16 cellular contexts compared by ENCODE assay signal in the genomic region with DNA sequence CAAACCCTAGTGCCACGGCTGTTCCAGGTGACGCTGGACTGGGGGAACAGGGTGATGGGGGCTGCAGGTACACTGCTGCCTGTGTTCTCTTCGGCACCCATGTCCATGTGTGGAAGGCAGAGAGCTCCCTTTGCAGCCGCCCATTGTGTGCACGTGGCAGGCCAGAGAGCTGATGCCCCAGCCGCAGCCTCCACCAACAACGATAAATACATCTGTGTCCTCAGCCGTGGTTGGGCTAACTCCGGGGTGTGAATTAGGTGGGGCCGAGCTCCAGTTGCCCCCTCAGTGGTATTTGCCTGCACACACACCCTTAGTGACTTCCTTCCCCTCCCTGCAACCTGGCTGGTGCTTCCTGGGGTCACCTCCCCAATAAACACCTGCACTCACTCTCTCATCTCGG.
DNase-seq lines count a peak whose midpoint lies in the region; ATAC-seq, FAIRE-seq and TF ChIP-seq lines count a peak whose summit lies in the region.
"Had no signal": no experiment of that assay in that cellular context is flagged by ENCODE, and none has a peak within 500 bp of the region (broad histone marks: within the 10 kb centered on the region; RNA-seq: fewer than 3 reads in every experiment).

No MANE protein-coding gene starts in this region.

- no peak for TF ChIP-seq POLR2A in HepG2 (IDR thresholded peaks at IDR 0.05; ENCODE audit: insufficient read depth in 1 of 2, low read depth in 2 of 2, low read length in 2 of 2)

- no peaks in the 10 kb centered on the region for H3K27me3 ChIP-seq in BLaER1
- no peaks in the 10 kb centered on the region for H3K27me3 ChIP-seq in neural progenitor cell
- H3K27me3 ChIP-seq in HepG2 (ENCODE audit: control insufficient read depth in 1 of 2, insufficient read depth in 2 of 2, low read length in 2 of 2): peaks cover 0 to 11% of the 10 kb centered on the region in 2 experiments; a peak in 2 of 5 replicates

- H3K4me3 ChIP-seq in BLaER1: no peak overlapping the region
- H3K4me3 ChIP-seq in neural progenitor cell: no peak overlapping the region
- no peak overlapping the region for H3K4me3 ChIP-seq in HepG2 (replicated peaks in 1 of 3; ENCODE audit: insufficient read depth in 1 of 3, low read depth in 2 of 3, low read length in 3 of 3)
- H3K4me3 ChIP-seq: GM12878 had no signal

- CTCF ChIA-PET in HepG2 (lab: Yijun Ruan, JAX; ENCODE audit: low intra/inter-chr PET ratio, low total read pairs): no interaction called here

- ATAC-seq in activated T-helper 17 cell treated with anti-CD3 and anti-CD28 coated beads, Interleukin-2, amount 50 U/mL, for 72 hours (replicated peaks): no peak
- no peak for ATAC-seq in HepG2
- ATAC-seq: GM12878 had no signal

- peak overlapping the region; percentile 21; the same call in 1 of the 2 replicates for H3K4me2 ChIP-seq in BLaER1
- H3K4me2 ChIP-seq in neural progenitor cell: no peak overlapping the region
- H3K4me2 ChIP-seq in HepG2 (ENCODE audit: low read depth, low read length): no peak overlapping the region

- H3K4me1 Mint-ChIP-seq in brain: peaks cover 45% of the 10 kb centered on the region
- H3K4me1 Mint-ChIP-seq in neural progenitor cell: peaks cover 18% of the 10 kb centered on the region
- H3K4me1 Mint-ChIP-seq in activated T-helper 17 cell treated with anti-CD3 and anti-CD28 coated beads, Interleukin-2, amount 50 U/mL, for 72 hours: no peaks in the 10 kb centered on the region
- H3K4me1 Mint-ChIP-seq: CD4-positive, CD25-positive, alpha-beta regulatory T cell; IgD-negative memory B cell had no signal

- in situ Hi-C loops in GM13976 (cut with MboI; ENCODE audit: low sequenced_read_pairs, unreplicated experiment) (no loop called here), HepG2 (cut with HindIII; ENCODE audit: extremely low pct_ligation_motif_present, low pct_unique_long_range_greater_than_20kb) (no loop called here)

- intact Hi-C loops in HepG2 (cut with micrococcal nuclease; ENCODE audit: unreplicated experiment): no loop called here

- TF ChIP-seq RAD21 in HepG2 (CRISPR knock-in tag; IDR thresholded peaks at IDR 0.05): no peak

- H3K9ac ChIP-seq in BLaER1: no peak overlapping the region
- H3K9ac ChIP-seq in neural progenitor cell: no peak overlapping the region
- no peak overlapping the region for H3K9ac ChIP-seq in HepG2 (ENCODE audit: insufficient read depth, low read depth, low read length)

- H3K27ac Mint-ChIP-seq in brain (peak overlapping the region in 4 of 5 experiments; percentile 27 to 74 (median 40)), neural progenitor cell (peak overlapping the region; percentile 81)
- H3K27ac Mint-ChIP-seq in activated T-helper 17 cell treated with anti-CD3 and anti-CD28 coated beads, Interleukin-2, amount 50 U/mL, for 72 hours: no peak overlapping the region
- H3K27ac Mint-ChIP-seq: CD4-positive, CD25-positive, alpha-beta regulatory T cell; IgD-negative memory B cell had no signal

- BruUV-seq in HepG2 (replicated peaks; lab: Mats Ljungman, UMichigan): no TSS peak

- H3K79me2 ChIP-seq in neural progenitor cell (ENCODE audit: low read depth): no peaks in the 10 kb centered on the region
- no peaks in the 10 kb centered on the region for H3K79me2 ChIP-seq in HepG2 (ENCODE audit: insufficient read depth, low read length)

- H3K27me3 Mint-ChIP-seq in brain: no peaks in the 10 kb centered on the region
- peaks cover 9% of the 10 kb centered on the region for H3K27me3 Mint-ChIP-seq in neural progenitor cell (ENCODE audit: insufficient read depth, low read depth)
- peaks cover 3% of the 10 kb centered on the region for H3K27me3 Mint-ChIP-seq in activated T-helper 17 cell treated with anti-CD3 and anti-CD28 coated beads, Interleukin-2, amount 50 U/mL, for 72 hours
- H3K27me3 Mint-ChIP-seq: CD4-positive, CD25-positive, alpha-beta regulatory T cell had no signal

- POLR2A ChIA-PET in HepG2 (lab: Yijun Ruan, JAX): no interaction called here

- DNase-seq in mesenteric fat pad (ENCODE audit: low spot score) (peak; percentile 71), neural progenitor cell (ENCODE audit: low spot score) (no peak), GM13976 (ENCODE audit: low spot score) (no peak), HepG2 (ENCODE audit: low spot score) (no peak), inferior parietal cortex (ENCODE audit: extremely low spot score) (no peak)
- DNase-seq: Calu3; CD4-positive, CD25-positive, alpha-beta regulatory T cell; DMS 273 treated with DMSO at 0.1 percent for 48 hours; KG1 had no signal

- H3K9me3 Mint-ChIP-seq in brain: peaks cover 0 to 3% (median 0%) of the 10 kb centered on the region in 5 experiments
- H3K9me3 Mint-ChIP-seq in neural progenitor cell: no peaks in the 10 kb centered on the region
- H3K9me3 Mint-ChIP-seq in activated T-helper 17 cell treated with anti-CD3 and anti-CD28 coated beads, Interleukin-2, amount 50 U/mL, for 72 hours: no peaks in the 10 kb centered on the region
- H3K9me3 Mint-ChIP-seq: IgD-negative memory B cell had no signal

- H3F3A ChIP-seq in neural progenitor cell (ENCODE audit: low read depth): no peaks in the 10 kb centered on the region

- TF ChIP-seq EP300 in HepG2 (IDR thresholded peaks at IDR 0.05; ENCODE audit: low read depth in 2 of 2, low read length in 2 of 2): no peak
- TF ChIP-seq EP300 in HepG2 (CRISPR knock-in tag; IDR thresholded peaks at IDR 0.05; ENCODE audit: borderline replicate concordance): no peak

- H4K20me1 ChIP-seq in BLaER1: no peaks in the 10 kb centered on the region
- H4K20me1 ChIP-seq in neural progenitor cell (ENCODE audit: low read depth): no peaks in the 10 kb centered on the region
- H4K20me1 ChIP-seq in HepG2 (ENCODE audit: insufficient read depth, low read length): no peaks in the 10 kb centered on the region

- TF ChIP-seq CTCF in brain (conservative IDR thresholded peaks at IDR 0.05) (no peak), neural progenitor cell (IDR thresholded peaks at IDR 0.05) (no peak), GM13976 (IDR thresholded peaks at IDR 0.05; ENCODE audit: borderline replicate concordance, control extremely low read depth, extremely low read depth, insufficient read depth, missing control alignments) (no peak), HepG2 (CRISPR knock-in tag; IDR thresholded peaks at IDR 0.05) (no peak)

- H3K4me3 Mint-ChIP-seq in brain (no peak overlapping the region), neural progenitor cell (no peak overlapping the region)
- no peak overlapping the region for H3K4me3 Mint-ChIP-seq in activated T-helper 17 cell treated with anti-CD3 and anti-CD28 coated beads, Interleukin-2, amount 50 U/mL, for 72 hours
- H3K4me3 Mint-ChIP-seq: CD4-positive, CD25-positive, alpha-beta regulatory T cell; IgD-negative memory B cell had no signal

- H3K4me1 ChIP-seq in BLaER1 (peaks cover 26% of the 10 kb centered on the region), neural progenitor cell (peaks cover 3% of the 10 kb centered on the region), HepG2 (ENCODE audit: insufficient read depth, low read length) (peaks cover 19% of the 10 kb centered on the region; the same call in 1 of the 2 replicates)

- peaks cover 4% of the 10 kb centered on the region; the same call in 1 of the 2 replicates for H3K9me3 ChIP-seq in BLaER1
- no peaks in the 10 kb centered on the region for H3K9me3 ChIP-seq in neural progenitor cell (ENCODE audit: low read depth)
- H3K9me3 ChIP-seq in HepG2 (ENCODE audit: low read length): no peaks in the 10 kb centered on the region

- no peak overlapping the region for H3K27ac ChIP-seq in BLaER1
- H3K27ac ChIP-seq in neural progenitor cell: no peak overlapping the region
- no peak overlapping the region for H3K27ac ChIP-seq in HepG2 (ENCODE audit: extremely low read length, insufficient read depth, low read length)
- H3K27ac ChIP-seq: 22Rv1 had no signal

- H3K36me3 Mint-ChIP-seq in brain (peaks cover 7% of the 10 kb centered on the region), neural progenitor cell (no peaks in the 10 kb centered on the region)
- H3K36me3 Mint-ChIP-seq in activated T-helper 17 cell treated with anti-CD3 and anti-CD28 coated beads, Interleukin-2, amount 50 U/mL, for 72 hours (ENCODE audit: low read depth): no peaks in the 10 kb centered on the region
- H3K36me3 Mint-ChIP-seq: CD4-positive, CD25-positive, alpha-beta regulatory T cell; IgD-negative memory B cell had no signal

- H3K36me3 ChIP-seq in BLaER1 (no peaks in the 10 kb centered on the region), neural progenitor cell (no peaks in the 10 kb centered on the region), HepG2 (replicated peaks in 1 of 2; ENCODE audit: control insufficient read depth in 1 of 2, insufficient read depth in 2 of 2, low read length in 2 of 2) (no peaks in the 10 kb centered on the region)

- H2AFZ ChIP-seq in neural progenitor cell (replicated peaks) (no peak overlapping the region), HepG2 (ENCODE audit: low read length) (no peak overlapping the region)

- FAIRE-seq in HepG2 (lab: Jason Lieb, UNC): no peak
- FAIRE-seq: GM12878, H54 had no signal

- 33% methylated on average over 8 of the region's 11 CpGs for WGBS in HepG2 (ENCODE audit: low lambda C conversion rate)

TF ChIP-seq in HepG2, 621 proteins besides CTCF, POLR2A, EP300 and RAD21:
- no peak for TF ChIP-seq ZNF232 (CRISPR knock-in tag; IDR thresholded peaks at IDR 0.05; ENCODE audit: borderline replicate concordance)
- TF ChIP-seq CREM (IDR thresholded peaks at IDR 0.05): no peak
- no peak for TF ChIP-seq CREM (CRISPR knock-in tag; IDR thresholded peaks at IDR 0.05)
TF ChIP-seq in HepG2: peak in this region for 0.
